In genomic region chr22:23538502-23538860, GRCh38 we compare ENCODE assay signal across 22 cellular contexts. TPM values are rescaled to one million over a fixed set of nuclear protein-coding genes. Genes with fewer than 3 reads are reported as not detected.
DNase-seq lines count a peak whose midpoint lies in the region; FAIRE-seq and TF ChIP-seq lines count a peak whose summit lies in the region.
"Had no signal": no experiment of that assay in that cellular context is flagged by ENCODE, and none has a peak within 500 bp of the region (broad histone marks: within the 10 kb centered on the region; RNA-seq: fewer than 3 reads in every experiment).

No MANE protein-coding gene starts in this region.

- no peak for DNase-seq in endodermal cell
- no peak for DNase-seq in nephron progenitor cell
- DNase-seq in HTR-8/SVneo (ENCODE audit: insufficient read length, low spot score): no peak
- DNase-seq in NCI-H1105 (lab: John Stamatoyannopoulos, UW): no peak
- no peak for DNase-seq in pons (ENCODE audit: low spot score)
- no peak for DNase-seq in dermis blood vessel endothelial cell
- DNase-seq: activated CD4-positive, alpha-beta T cell treated with anti-CD3 and anti-CD28 coated beads, Interleukin-2, amount 50 U/mL, for 1 hour; foreskin fibroblast; NCI-H1694; NCI-H524; PC-9; stimulated activated CD4-positive, alpha-beta T cell treated with anti-CD3 and anti-CD28 coated beads, Interleukin-4, amount 100 ng/mL, for 4 hours had no signal

- 76 to 78% methylated on average over 9 to 10 of the region's 10 CpGs for WGBS in endodermal cell (ENCODE audit: insufficient coverage in 1 of 2, insufficient read length in 1 of 2), 2 experiments

- peak overlapping the region; percentile 50 for H3K4me3 ChIP-seq in BLaER1
- peak overlapping the region; percentile 79 for H3K4me3 ChIP-seq in endodermal cell (ENCODE audit: low read length)
- H3K4me3 ChIP-seq: GM12878, PC-9, suprapubic skin had no signal

- no peak for TF ChIP-seq CTCF in endodermal cell (conservative IDR thresholded peaks at IDR 0.05)
- TF ChIP-seq CTCF in nephron progenitor cell (IDR thresholded peaks at IDR 0.05): no peak

- peaks cover 48% of the 10 kb centered on the region for H3K36me3 Mint-ChIP-seq in endodermal cell (ENCODE audit: low read depth)
- H3K36me3 Mint-ChIP-seq in nephron progenitor cell (ENCODE audit: low read depth): no peaks in the 10 kb centered on the region

- H3K36me3 ChIP-seq in BLaER1 (no peaks in the 10 kb centered on the region), KOPT-K1 (ENCODE audit: insufficient read depth, low read length) (no peaks in the 10 kb centered on the region), endodermal cell (ENCODE audit: control insufficient read depth, insufficient read depth, low read length) (no peaks in the 10 kb centered on the region)
- H3K36me3 ChIP-seq: suprapubic skin had no signal

- H3K27ac ChIP-seq in BLaER1 (peak overlapping the region; percentile 73), KOPT-K1 (ENCODE audit: low read depth, low read length, poor library complexity, severe bottlenecking) (peak overlapping the region; percentile 92), endodermal cell (ENCODE audit: low read depth, low read length) (peak overlapping the region; percentile 45)
- H3K27ac ChIP-seq: HL-60, PC-9, suprapubic skin had no signal

- peaks cover 51% of the 10 kb centered on the region for H3K4me1 Mint-ChIP-seq in endodermal cell
- H3K4me1 Mint-ChIP-seq in nephron progenitor cell: peaks cover 79% of the 10 kb centered on the region

- H3K4me1 ChIP-seq in BLaER1: peaks cover 71% of the 10 kb centered on the region
- peaks cover 37% of the 10 kb centered on the region for H3K4me1 ChIP-seq in endodermal cell (ENCODE audit: control insufficient read depth, insufficient read depth, low read length)

- H3K27ac Mint-ChIP-seq in endodermal cell (peak overlapping the region; percentile 98), nephron progenitor cell (peak overlapping the region; percentile 100)
- H3K27ac Mint-ChIP-seq: activated T-cell treated with anti-CD3 and anti-CD28 coated beads, Interleukin-2, amount 50 U/mL, for 24 hours had no signal

- H4K20me1 ChIP-seq in BLaER1: no peaks in the 10 kb centered on the region

- H3K4me2 ChIP-seq in BLaER1: peak overlapping the region; percentile 92
- H3K4me2 ChIP-seq: PC-9 had no signal

- no peaks in the 10 kb centered on the region for H3K9me3 ChIP-seq in BLaER1
- H3K9me3 ChIP-seq in KOPT-K1 (ENCODE audit: insufficient read depth, low read length, poor library complexity, severe bottlenecking): no peaks in the 10 kb centered on the region
- H3K9me3 ChIP-seq in endodermal cell (ENCODE audit: control insufficient read depth, low read length): no peaks in the 10 kb centered on the region
- H3K9me3 ChIP-seq: suprapubic skin had no signal

- H3K27me3 ChIP-seq in BLaER1 (no peaks in the 10 kb centered on the region), endodermal cell (ENCODE audit: control insufficient read depth, insufficient read depth, low read length, poor library complexity, severe bottlenecking) (no peaks in the 10 kb centered on the region)
- H3K27me3 ChIP-seq: suprapubic skin had no signal

- H3K9me3 Mint-ChIP-seq in endodermal cell: no peaks in the 10 kb centered on the region
- no peaks in the 10 kb centered on the region for H3K9me3 Mint-ChIP-seq in nephron progenitor cell
- H3K9me3 Mint-ChIP-seq: activated T-cell treated with anti-CD3 and anti-CD28 coated beads, Interleukin-2, amount 50 U/mL, for 24 hours; central memory CD8-positive, alpha-beta T cell had no signal

- H3K4me3 Mint-ChIP-seq in endodermal cell (peak overlapping the region; percentile 88), nephron progenitor cell (no peak overlapping the region)
- H3K4me3 Mint-ChIP-seq: activated T-cell treated with anti-CD3 and anti-CD28 coated beads, Interleukin-2, amount 50 U/mL, for 24 hours had no signal

- H3K9ac ChIP-seq in BLaER1: peak overlapping the region; percentile 69
- peak overlapping the region; percentile 81 for H3K9ac ChIP-seq in endodermal cell (ENCODE audit: extremely low read depth, low read length, poor library complexity, severe bottlenecking)

- FAIRE-seq in HTR-8/SVneo (lab: Jason Lieb, UNC): no peak
- FAIRE-seq: endometrium, GM12878, TTC549 had no signal

- no peaks in the 10 kb centered on the region for H3K27me3 Mint-ChIP-seq in endodermal cell (ENCODE audit: insufficient read depth)
- no peaks in the 10 kb centered on the region for H3K27me3 Mint-ChIP-seq in nephron progenitor cell (ENCODE audit: low read depth, poor library complexity)
- H3K27me3 Mint-ChIP-seq: central memory CD8-positive, alpha-beta T cell had no signal

RNA-seq across cellular contexts. Expression of gene IGLL1, which starts 41.6 kb away (rescaled TPM):
- total RNA-seq in endodermal cell (not detected), dermis blood vessel endothelial cell (not detected in 2 replicates)
- not detected for polyA plus RNA-seq in endodermal cell (2013, experiment 1 of 2)
- not detected for polyA plus RNA-seq in endodermal cell (2013, experiment 2 of 2)
- total RNA-seq: GM12878, lower leg skin, PC-9, suprapubic skin had no signal
- polyA plus RNA-seq: GM12878 had no signal
